8 cellular contexts compared by ENCODE assay signal in the genomic region with DNA sequence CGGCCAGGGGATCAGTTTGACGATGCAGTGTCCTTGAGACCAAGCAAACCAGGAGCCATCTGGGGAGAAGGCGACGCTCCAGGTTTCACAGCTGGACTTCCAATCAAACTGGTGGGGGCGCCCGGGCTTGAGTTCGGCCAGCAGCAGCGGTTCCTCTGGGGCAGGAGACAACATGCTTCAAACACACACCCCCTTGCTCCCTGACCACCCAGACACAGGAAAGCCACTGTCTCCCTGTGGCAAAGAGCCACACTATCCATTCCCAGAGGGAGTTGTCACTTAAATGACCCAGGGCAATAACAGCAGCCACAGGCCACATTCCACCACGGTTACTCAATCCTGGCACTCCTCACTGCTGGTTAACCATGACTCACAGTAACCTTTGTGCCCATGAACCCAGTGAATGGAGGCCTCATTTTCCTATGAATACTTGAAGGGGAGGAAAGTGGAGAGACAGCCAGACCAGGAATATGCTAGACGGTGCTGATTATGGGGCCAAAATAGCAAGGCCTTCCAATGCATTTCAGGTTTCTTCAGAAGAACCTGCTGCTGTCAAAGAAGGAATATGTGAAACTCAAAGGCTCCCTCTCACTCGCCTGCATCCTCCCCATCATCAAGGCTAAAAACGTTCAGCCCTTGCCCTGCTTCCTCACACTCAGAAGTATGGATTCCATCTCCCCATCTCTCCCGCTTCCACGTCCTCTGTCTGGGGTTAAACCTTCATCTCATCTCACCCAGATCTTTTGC. TPM values are rescaled to one million over a fixed set of nuclear protein-coding genes. Genes with fewer than 3 reads are reported as not detected.
A peak's percentile ranks its signal among the peaks of the same experiment; 100 is the strongest.
DNase-seq lines count a peak whose midpoint lies in the region; ATAC-seq lines count a peak whose summit lies in the region.

No MANE protein-coding gene starts in this region.

- H3K27me3 Mint-ChIP-seq in activated CD4-positive, alpha-beta T cell treated with anti-CD3 and anti-CD28 coated beads, Interleukin-2, amount 10 ng/mL, durations not matched to agents 24 days and 14 days: no peaks in the 10 kb centered on the region
- H3K27me3 Mint-ChIP-seq in activated CD4-positive, alpha-beta T cell treated with anti-CD3 and anti-CD28 coated beads, Interleukin-2, amount 10 ng/mL, durations not matched to agents 7 days and 5 days: no peaks in the 10 kb centered on the region
- no peaks in the 10 kb centered on the region for H3K27me3 Mint-ChIP-seq in activated T-cell treated with anti-CD3 and anti-CD28 coated beads, Interleukin-2, amount 50 U/mL, for 4 hours (ENCODE audit: low read depth)

- no peak for DNase-seq in activated CD4-positive, alpha-beta T cell treated with anti-CD3 and anti-CD28 coated beads, Interleukin-2, amount 10 ng/mL, durations not matched to agents 24 days and 14 days
- DNase-seq in activated CD4-positive, alpha-beta T cell treated with anti-CD3 and anti-CD28 coated beads, Interleukin-2, amount 10 ng/mL, durations not matched to agents 7 days and 5 days: no peak
- no peak for DNase-seq in activated T-cell treated with anti-CD3 and anti-CD28 coated beads, Interleukin-2, amount 50 U/mL, for 4 hours
- DNase-seq in glomerular endothelial cell (ENCODE audit: extremely low read depth, low read depth, low spot score) (peak; percentile 83), trophoblast cell (peak; percentile 97 to 99)

- H2AFZ ChIP-seq in trophoblast cell (ENCODE audit: insufficient read depth, low read length, poor library complexity): no peak overlapping the region

- H3K9me3 Mint-ChIP-seq in activated CD4-positive, alpha-beta T cell treated with anti-CD3 and anti-CD28 coated beads, Interleukin-2, amount 10 ng/mL, durations not matched to agents 24 days and 14 days: peaks cover 3% of the 10 kb centered on the region
- no peaks in the 10 kb centered on the region for H3K9me3 Mint-ChIP-seq in activated CD4-positive, alpha-beta T cell treated with anti-CD3 and anti-CD28 coated beads, Interleukin-2, amount 10 ng/mL, durations not matched to agents 7 days and 5 days
- no peaks in the 10 kb centered on the region for H3K9me3 Mint-ChIP-seq in activated T-cell treated with anti-CD3 and anti-CD28 coated beads, Interleukin-2, amount 50 U/mL, for 4 hours

- H4K8ac ChIP-seq in trophoblast cell (ENCODE audit: low read depth, low read length): no peak overlapping the region

- no peak overlapping the region for H3K18ac ChIP-seq in trophoblast cell (ENCODE audit: low read length)

- H2BK12ac ChIP-seq in trophoblast cell (ENCODE audit: low read length): peak overlapping the region; percentile 41

- CTCF ChIA-PET in activated CD4-positive, alpha-beta T cell treated with anti-CD3 and anti-CD28 coated beads, Interleukin-2, amount 10 ng/mL, durations not matched to agents 7 days and 5 days (lab: Charles Lee): interaction anchor here (1.5 to 2.3 kb wide), 2 partner anchors 195 to 323 kb away, joined by 3 to 7 read pairs; partner anchors contain the start of gene SUDS3

- no peaks in the 10 kb centered on the region for H3K79me2 ChIP-seq in trophoblast cell (ENCODE audit: control insufficient read depth, insufficient read depth, low read length, poor library complexity)

- H3K4me1 Mint-ChIP-seq in activated CD4-positive, alpha-beta T cell treated with anti-CD3 and anti-CD28 coated beads, Interleukin-2, amount 10 ng/mL, durations not matched to agents 24 days and 14 days: peaks cover 32% of the 10 kb centered on the region
- H3K4me1 Mint-ChIP-seq in activated CD4-positive, alpha-beta T cell treated with anti-CD3 and anti-CD28 coated beads, Interleukin-2, amount 10 ng/mL, durations not matched to agents 7 days and 5 days: peaks cover 15% of the 10 kb centered on the region
- peaks cover 35% of the 10 kb centered on the region for H3K4me1 Mint-ChIP-seq in activated T-cell treated with anti-CD3 and anti-CD28 coated beads, Interleukin-2, amount 50 U/mL, for 4 hours (ENCODE audit: low read depth)

- H3K27ac ChIP-seq in trophoblast cell (ENCODE audit: low read depth, low read length): peak overlapping the region; percentile 36

- no peak overlapping the region for H2AK5ac ChIP-seq in trophoblast cell (ENCODE audit: low read length)

- peak; percentile 62 to 68 for ATAC-seq in activated T-cell treated with anti-CD3 and anti-CD28 coated beads, Interleukin-2, amount 50 U/mL, for 4 hours
- no peak for ATAC-seq in GM18858 (IDR thresholded peaks at IDR 0.05; ENCODE audit: unreplicated experiment)
- no peak for ATAC-seq in GM19463 (IDR thresholded peaks at IDR 0.05; ENCODE audit: unreplicated experiment)
- no peak for ATAC-seq in GM18511 (IDR thresholded peaks at IDR 0.05; ENCODE audit: unreplicated experiment)

- peak overlapping the region; percentile 14 for H3K4me2 ChIP-seq in trophoblast cell (ENCODE audit: low read length)

- no peak overlapping the region for H3K23ac ChIP-seq in trophoblast cell (ENCODE audit: low read length)

- H2BK5ac ChIP-seq in trophoblast cell (ENCODE audit: low read depth, low read length, poor library complexity): no peak overlapping the region

- H3K36me3 ChIP-seq in trophoblast cell (ENCODE audit: control insufficient read depth in 1 of 2, insufficient read depth in 2 of 2, low read length in 2 of 2): peaks cover 15% of the 10 kb centered on the region in 2 experiments

- no peak overlapping the region for H4K12ac ChIP-seq in trophoblast cell (ENCODE audit: low read depth, low read length)

- H3K27me3 ChIP-seq in trophoblast cell (ENCODE audit: insufficient read depth, low read length): no peaks in the 10 kb centered on the region

- H3K4me3 ChIP-seq in trophoblast cell (ENCODE audit: low read depth, low read length): no peak overlapping the region

- POLR2A ChIA-PET in activated CD4-positive, alpha-beta T cell treated with anti-CD3 and anti-CD28 coated beads, Interleukin-2, amount 10 ng/mL, durations not matched to agents 7 days and 5 days (lab: Charles Lee): no interaction called here

- H3K36me3 Mint-ChIP-seq in activated CD4-positive, alpha-beta T cell treated with anti-CD3 and anti-CD28 coated beads, Interleukin-2, amount 10 ng/mL, durations not matched to agents 24 days and 14 days (ENCODE audit: low read depth): peaks cover 54% of the 10 kb centered on the region
- peaks cover 27% of the 10 kb centered on the region for H3K36me3 Mint-ChIP-seq in activated CD4-positive, alpha-beta T cell treated with anti-CD3 and anti-CD28 coated beads, Interleukin-2, amount 10 ng/mL, durations not matched to agents 7 days and 5 days (ENCODE audit: low read depth)
- H3K36me3 Mint-ChIP-seq in activated T-cell treated with anti-CD3 and anti-CD28 coated beads, Interleukin-2, amount 50 U/mL, for 4 hours (ENCODE audit: insufficient read depth): peaks cover 23% of the 10 kb centered on the region

- H3K14ac ChIP-seq in trophoblast cell (ENCODE audit: low read length): no peak overlapping the region

- peak overlapping the region; percentile 84 for H3K27ac Mint-ChIP-seq in activated CD4-positive, alpha-beta T cell treated with anti-CD3 and anti-CD28 coated beads, Interleukin-2, amount 10 ng/mL, durations not matched to agents 24 days and 14 days
- no peak overlapping the region for H3K27ac Mint-ChIP-seq in activated CD4-positive, alpha-beta T cell treated with anti-CD3 and anti-CD28 coated beads, Interleukin-2, amount 10 ng/mL, durations not matched to agents 7 days and 5 days

- peak overlapping the region; percentile 20 for H4K91ac ChIP-seq in trophoblast cell (ENCODE audit: low read depth, low read length)

- no peak overlapping the region for H3K4ac ChIP-seq in trophoblast cell (ENCODE audit: low read depth, low read length)

- intact Hi-C loops in activated CD4-positive, alpha-beta T cell treated with anti-CD3 and anti-CD28 coated beads, Interleukin-2, amount 10 ng/mL, durations not matched to agents 24 days and 14 days (cut with micrococcal nuclease): loop anchor here (1.0 kb wide), 3 partner anchors 8 to 17 kb away; no protein-coding TSS in a partner anchor

- H2BK120ac ChIP-seq in trophoblast cell (ENCODE audit: insufficient read depth, low read length, poor library complexity): peak overlapping the region; percentile 14

- no peak overlapping the region for H3K9ac ChIP-seq in trophoblast cell (ENCODE audit: low read length)

- peak overlapping the region; percentile 48 for H3K4me3 Mint-ChIP-seq in activated CD4-positive, alpha-beta T cell treated with anti-CD3 and anti-CD28 coated beads, Interleukin-2, amount 10 ng/mL, durations not matched to agents 24 days and 14 days
- no peak overlapping the region for H3K4me3 Mint-ChIP-seq in activated CD4-positive, alpha-beta T cell treated with anti-CD3 and anti-CD28 coated beads, Interleukin-2, amount 10 ng/mL, durations not matched to agents 7 days and 5 days
- no peak overlapping the region for H3K4me3 Mint-ChIP-seq in activated T-cell treated with anti-CD3 and anti-CD28 coated beads, Interleukin-2, amount 50 U/mL, for 4 hours

- H3K79me1 ChIP-seq in trophoblast cell (ENCODE audit: low read length): peaks cover 4% of the 10 kb centered on the region

- no peaks in the 10 kb centered on the region for H3K9me3 ChIP-seq in trophoblast cell (ENCODE audit: insufficient read depth, low read depth, low read length)

- no CpG with 5 or more reads among the region's 14 CpGs for WGBS in trophoblast cell (ENCODE audit: extremely low coverage, insufficient coverage, insufficient read length)

- peaks cover 6 to 12% of the 10 kb centered on the region in 2 experiments for H3K4me1 ChIP-seq in trophoblast cell (ENCODE audit: control insufficient read depth in 1 of 2, insufficient read depth in 2 of 2, low read length in 2 of 2)

RNA-seq across cellular contexts. Expression of gene WSB2, which starts 8.5 kb away (rescaled TPM):
- 129 and 133 TPM in 2 replicates for total RNA-seq in activated CD4-positive, alpha-beta T cell treated with anti-CD3 and anti-CD28 coated beads, Interleukin-2, amount 10 ng/mL, durations not matched to agents 24 days and 14 days
- total RNA-seq in activated CD4-positive, alpha-beta T cell treated with anti-CD3 and anti-CD28 coated beads, Interleukin-2, amount 10 ng/mL, durations not matched to agents 7 days and 5 days: 10 to 100 TPM; 44.3 to 46.4 TPM
- 10 to 100 TPM; 48.1 to 67.7 (median 52.0) TPM for total RNA-seq in activated T-cell treated with anti-CD3 and anti-CD28 coated beads, Interleukin-2, amount 50 U/mL, for 4 hours
- total RNA-seq in glomerular endothelial cell: 69.2 and 83.3 TPM in 2 replicates
- 52.8 and 53.8 TPM in 2 replicates for polyA plus RNA-seq in trophoblast cell (2013)

RNA-seq across cellular contexts. Expression of gene RFC5, which starts 36.0 kb away (rescaled TPM):
- 82.9 and 84.4 TPM in 2 replicates for total RNA-seq in activated CD4-positive, alpha-beta T cell treated with anti-CD3 and anti-CD28 coated beads, Interleukin-2, amount 10 ng/mL, durations not matched to agents 24 days and 14 days
- 10 to 100 TPM; 41.9 to 45.1 TPM for total RNA-seq in activated CD4-positive, alpha-beta T cell treated with anti-CD3 and anti-CD28 coated beads, Interleukin-2, amount 10 ng/mL, durations not matched to agents 7 days and 5 days
- 10 to 100 TPM; 51.5 to 64.2 (median 51.6) TPM for total RNA-seq in activated T-cell treated with anti-CD3 and anti-CD28 coated beads, Interleukin-2, amount 50 U/mL, for 4 hours
- 10.0 and 14.1 TPM in 2 replicates for total RNA-seq in glomerular endothelial cell
- 20.0 and 22.8 TPM in 2 replicates for polyA plus RNA-seq in trophoblast cell (2013)

RNA-seq across cellular contexts. Expression of gene VSIG10, which starts 51.3 kb away (rescaled TPM):
- 12.8 and 14.4 TPM in 2 replicates for total RNA-seq in activated CD4-positive, alpha-beta T cell treated with anti-CD3 and anti-CD28 coated beads, Interleukin-2, amount 10 ng/mL, durations not matched to agents 24 days and 14 days
- total RNA-seq in activated CD4-positive, alpha-beta T cell treated with anti-CD3 and anti-CD28 coated beads, Interleukin-2, amount 10 ng/mL, durations not matched to agents 7 days and 5 days: 1 to 10 TPM; 6.4 to 6.7 TPM
- total RNA-seq in activated T-cell treated with anti-CD3 and anti-CD28 coated beads, Interleukin-2, amount 50 U/mL, for 4 hours: 1 to 10 TPM; 3.6 to 4.3 (median 3.6) TPM
- total RNA-seq in glomerular endothelial cell: 19.6 and 27.3 TPM in 2 replicates
- polyA plus RNA-seq in trophoblast cell (2013): 8.7 and 9.9 TPM in 2 replicates

Comparison
In these comparisons a context has a peak if more than half of its experiments do, and no peak if none do; other contexts are left out.
1. DNase-seq: peak in glomerular endothelial cell (single experiment) and trophoblast cell (2 of 2); none in activated CD4-positive, alpha-beta T cell treated with anti-CD3 and anti-CD28 coated beads, Interleukin-2, amount 10 ng/mL, durations not matched to agents 24 days and 14 days (single experiment), activated CD4-positive, alpha-beta T cell treated with anti-CD3 and anti-CD28 coated beads, Interleukin-2, amount 10 ng/mL, durations not matched to agents 7 days and 5 days (single experiment) and activated T-cell treated with anti-CD3 and anti-CD28 coated beads, Interleukin-2, amount 50 U/mL, for 4 hours (single experiment).
2. ATAC-seq: peak in activated T-cell treated with anti-CD3 and anti-CD28 coated beads, Interleukin-2, amount 50 U/mL, for 4 hours (2 of 2); none in GM18858 (single experiment), GM19463 (single experiment) and GM18511 (single experiment).